In genomic region chr9:107294756-107295155, GRCh38 we compare ENCODE assay signal across 1 cellular context.
TF ChIP-seq lines count a peak whose summit lies in the region.

No MANE protein-coding gene starts in this region.

TF ChIP-seq in GM23338, 12 proteins besides CTCF, POLR2A, EP300 and RAD21 (continued from another document):
- TF ChIP-seq ETS1 (IDR thresholded peaks at IDR 0.05) = no peak
- TF ChIP-seq NANOG (IDR thresholded peaks at IDR 0.05; ENCODE audit: borderline replicate concordance) = no peak
- TF ChIP-seq JUNB (IDR thresholded peaks at IDR 0.05; ENCODE audit: unreplicated experiment) = no peak
- no peak for TF ChIP-seq ZNF462 (CRISPR knock-in tag; IDR thresholded peaks at IDR 0.05)
